Comparison of ENCODE assay signal across 8 cellular contexts in the genomic region with DNA sequence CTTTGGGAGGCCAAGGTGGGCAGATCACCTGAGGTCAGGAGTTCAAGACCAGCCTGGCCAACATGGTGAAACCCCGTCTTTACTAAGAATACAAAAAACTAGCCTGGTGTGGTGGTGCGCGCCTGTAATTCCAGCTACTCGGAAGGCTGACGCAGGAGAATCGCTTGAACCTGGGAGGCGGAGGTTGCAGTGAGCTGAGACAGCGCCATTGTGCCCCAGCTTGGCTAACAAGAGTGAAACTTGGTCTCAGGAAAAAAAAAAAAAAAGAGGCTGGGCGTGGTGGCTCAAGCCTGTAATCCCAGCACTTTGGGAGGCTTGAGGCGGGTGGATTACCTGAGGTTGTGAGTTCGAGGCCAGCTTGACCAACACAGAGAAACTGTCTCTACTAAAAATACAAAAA. TPM values are rescaled to one million over a fixed set of nuclear protein-coding genes. Genes with fewer than 3 reads are reported as not detected.
DNase-seq lines count a peak whose midpoint lies in the region; ATAC-seq and TF ChIP-seq lines count a peak whose summit lies in the region.
"Not testable (repeated sequence)": the region's sequence is repeated elsewhere in the genome, so short reads cannot be mapped to it uniquely, and the experiment has no call there.

No MANE protein-coding gene starts in this region.

- TF ChIP-seq CTCF in H9 (conservative IDR thresholded peaks at IDR 0.05); Panc1 (IDR thresholded peaks at IDR 0.05); endodermal cell (conservative IDR thresholded peaks at IDR 0.05): not testable (repeated sequence)

- not testable (repeated sequence) for H3K23ac ChIP-seq in H9 (ENCODE audit: insufficient read length, low read depth, low read length)

- H3K4me1 ChIP-seq in BLaER1 (peaks cover 58% of the 10 kb centered on the region), Panc1 (ENCODE audit: control insufficient read depth, insufficient read depth, low read length) (peaks cover 20% of the 10 kb centered on the region)
- H3K4me1 ChIP-seq in H9 (ENCODE audit: insufficient read depth, low read length); endodermal cell (ENCODE audit: control insufficient read depth, insufficient read depth, low read length): not testable (repeated sequence)

- BruUV-seq in Panc1 (replicated peaks; lab: Mats Ljungman, UMichigan), result not testable (repeated sequence)

- not testable (repeated sequence) for H3K4ac ChIP-seq in H9 (ENCODE audit: low read depth, low read length)

- H4K8ac ChIP-seq in H9 (replicated peaks; ENCODE audit: insufficient read length, low read depth, low read length), result not testable (repeated sequence)

- WGBS in H9 (ENCODE audit: extremely low coverage, insufficient read length, low lambda C conversion rate), result no CpG with 5 or more reads among the region's 11 CpGs
- 88 to 95% methylated on average over 8 to 11 of the region's 11 CpGs for WGBS in endodermal cell (ENCODE audit: insufficient coverage in 1 of 2, insufficient read length in 1 of 2), 2 experiments

- not testable (repeated sequence) for H2BK20ac ChIP-seq in H9 (ENCODE audit: low read depth, low read length, poor library complexity, severe bottlenecking)

- H3K79me2 ChIP-seq in H9 (ENCODE audit: insufficient read depth, low read length), result not testable (repeated sequence)

- H3K4me3 ChIP-seq in BLaER1, result peak overlapping the region; percentile 99
- peak overlapping the region in 1 of 2 experiments; percentile 64; a peak in 1 of 4 replicates for H3K4me3 ChIP-seq in Panc1 (ENCODE audit: low read depth in 2 of 2, low read length in 2 of 2)
- H3K4me3 ChIP-seq in endodermal cell (ENCODE audit: low read length), result peak overlapping the region; percentile 87

- not testable (repeated sequence) for H2BK120ac ChIP-seq in H9 (ENCODE audit: low read depth, low read length, poor library complexity, severe bottlenecking)

- H3K27ac ChIP-seq in BLaER1 (peak overlapping the region; percentile 98), Panc1 (ENCODE audit: low read length) (peak overlapping the region; percentile 90)
- not testable (repeated sequence) for H3K27ac ChIP-seq in H9 (ENCODE audit: insufficient read length, low read depth, low read length); endodermal cell (ENCODE audit: low read depth, low read length)

- CTCF ChIA-PET in Panc1 (lab: Charles Lee), result interaction anchor here (0.7 kb wide), 1 partner anchor 33 kb away, joined by 6 read pairs; no protein-coding TSS in a partner anchor
- CTCF ChIA-PET in activated CD4-positive, alpha-beta T cell treated with anti-CD3 and anti-CD28 coated beads, Interleukin-2, amount 10 ng/mL, durations not matched to agents 7 days and 5 days (lab: Charles Lee), result interaction anchor here (1.1 to 1.4 kb wide), 2 partner anchors 12 to 14 kb away, joined by 3 read pairs; no protein-coding TSS in a partner anchor

- H2BK5ac ChIP-seq in H9 (ENCODE audit: insufficient read length, low read length), result not testable (repeated sequence)

- H3K56ac ChIP-seq in H9 (ENCODE audit: insufficient read length, low read depth, low read length), result not testable (repeated sequence)

- intact Hi-C loops in Panc1 (cut with micrococcal nuclease; ENCODE audit: unreplicated experiment), result not testable (repeated sequence)

- not testable (repeated sequence) for H3K27me3 Mint-ChIP-seq in H9 (ENCODE audit: low read depth); activated CD4-positive, alpha-beta T cell treated with anti-CD3 and anti-CD28 coated beads, Interleukin-2, amount 10 ng/mL, durations not matched to agents 7 days and 5 days; activated naive CD4-positive, alpha-beta T cell treated with anti-CD3 and anti-CD28 coated beads, Interleukin-2, amount 50 U/mL, for 24 hours; endodermal cell (ENCODE audit: insufficient read depth); natural killer cell treated with Interleukin-12 subunit alpha and Interleukin-12 subunit beta and Interleukin-15 and Interleukin-18, amount 100 ng/mL, for 72 hours; stimulated activated naive CD8-positive, alpha-beta T cell treated with anti-CD3 and anti-CD28 coated beads, Interleukin-15, amount 100 ng/mL, for 72 hours

- H3K36me3 Mint-ChIP-seq in H9 (ENCODE audit: insufficient read depth in 1 of 3, low read depth in 3 of 3); activated naive CD4-positive, alpha-beta T cell treated with anti-CD3 and anti-CD28 coated beads, Interleukin-2, amount 50 U/mL, for 24 hours; endodermal cell (ENCODE audit: low read depth); natural killer cell treated with Interleukin-12 subunit alpha and Interleukin-12 subunit beta and Interleukin-15 and Interleukin-18, amount 100 ng/mL, for 72 hours: not testable (repeated sequence)
- H3K36me3 Mint-ChIP-seq in activated CD4-positive, alpha-beta T cell treated with anti-CD3 and anti-CD28 coated beads, Interleukin-2, amount 10 ng/mL, durations not matched to agents 7 days and 5 days (ENCODE audit: low read depth), result peaks cover 11% of the 10 kb centered on the region

- not testable (repeated sequence) for H2AK5ac ChIP-seq in H9 (ENCODE audit: insufficient read length, low read length)

- H4K91ac ChIP-seq in H9 (ENCODE audit: insufficient read length, low read depth, low read length), result not testable (repeated sequence)

- peaks cover 21% of the 10 kb centered on the region for H3K23me2 ChIP-seq in H9 (ENCODE audit: insufficient read length, low read depth, low read length, poor library complexity, severe bottlenecking)

- not testable (repeated sequence) for H3K36me3 ChIP-seq in BLaER1; Panc1 (ENCODE audit: control insufficient read depth, insufficient read depth, low read length); endodermal cell (ENCODE audit: control insufficient read depth, insufficient read depth, low read length)

- POLR2A ChIA-PET in Panc1 (lab: Charles Lee); activated CD4-positive, alpha-beta T cell treated with anti-CD3 and anti-CD28 coated beads, Interleukin-2, amount 10 ng/mL, durations not matched to agents 7 days and 5 days (lab: Charles Lee): not testable (repeated sequence)

- not testable (repeated sequence) for H3K9me3 Mint-ChIP-seq in H9; activated CD4-positive, alpha-beta T cell treated with anti-CD3 and anti-CD28 coated beads, Interleukin-2, amount 10 ng/mL, durations not matched to agents 7 days and 5 days; activated naive CD4-positive, alpha-beta T cell treated with anti-CD3 and anti-CD28 coated beads, Interleukin-2, amount 50 U/mL, for 24 hours; endodermal cell; natural killer cell treated with Interleukin-12 subunit alpha and Interleukin-12 subunit beta and Interleukin-15 and Interleukin-18, amount 100 ng/mL, for 72 hours; stimulated activated naive CD8-positive, alpha-beta T cell treated with anti-CD3 and anti-CD28 coated beads, Interleukin-15, amount 100 ng/mL, for 72 hours

- DNase-seq in H9; Panc1 (ENCODE audit: low read depth, low spot score); activated CD4-positive, alpha-beta T cell treated with anti-CD3 and anti-CD28 coated beads, Interleukin-2, amount 10 ng/mL, durations not matched to agents 7 days and 5 days; endodermal cell; natural killer cell treated with Interleukin-12 subunit alpha and Interleukin-12 subunit beta and Interleukin-15 and Interleukin-18, amount 100 ng/mL, for 72 hours (ENCODE audit: low spot score); stimulated activated naive CD8-positive, alpha-beta T cell treated with anti-CD3 and anti-CD28 coated beads, Interleukin-15, amount 100 ng/mL, for 72 hours: not testable (repeated sequence)

- H3K9me3 ChIP-seq in BLaER1; H9 (ENCODE audit: control insufficient read depth, low read depth, low read length); Panc1 (ENCODE audit: control insufficient read depth, insufficient read depth, low read depth, low read length); endodermal cell (ENCODE audit: control insufficient read depth, low read length): not testable (repeated sequence)

- not testable (repeated sequence) for ATAC-seq in Panc1; natural killer cell treated with Interleukin-12 subunit alpha and Interleukin-12 subunit beta and Interleukin-15 and Interleukin-18, amount 100 ng/mL, for 72 hours; stimulated activated naive CD8-positive, alpha-beta T cell treated with anti-CD3 and anti-CD28 coated beads, Interleukin-15, amount 100 ng/mL, for 72 hours

- H4K5ac ChIP-seq in H9 (ENCODE audit: insufficient read length, low read depth, low read length), result not testable (repeated sequence)

- H3K27me3 ChIP-seq in BLaER1; H9 (ENCODE audit: insufficient read depth, low read length); Panc1 (ENCODE audit: control insufficient read depth, insufficient read depth, low read length); endodermal cell (ENCODE audit: control insufficient read depth, insufficient read depth, low read length, poor library complexity, severe bottlenecking): not testable (repeated sequence)

- not testable (repeated sequence) for H2AFZ ChIP-seq in H9 (ENCODE audit: low read length)

- H3K4me2 ChIP-seq in BLaER1, result peak overlapping the region; percentile 82
- not testable (repeated sequence) for H3K4me2 ChIP-seq in H9 (ENCODE audit: insufficient read depth, insufficient read length, low read length)

- H3T11ph ChIP-seq in H9 (ENCODE audit: low read length), result not testable (repeated sequence)

- not testable (repeated sequence) for H2BK12ac ChIP-seq in H9 (ENCODE audit: insufficient read length, low read depth, low read length)

- not testable (repeated sequence) for H3K14ac ChIP-seq in H9 (ENCODE audit: insufficient read depth, low read length)

- H3K9ac ChIP-seq in BLaER1; H9 (ENCODE audit: extremely low read depth, insufficient read length, low read length); endodermal cell (ENCODE audit: extremely low read depth, low read length, poor library complexity, severe bottlenecking): not testable (repeated sequence)

- in situ Hi-C loops in Panc1 (cut with HindIII; ENCODE audit: low pct_unique_long_range_greater_than_20kb, low sequenced_read_pairs), result not testable (repeated sequence)

- not testable (repeated sequence) for H3K79me1 ChIP-seq in H9 (ENCODE audit: insufficient read depth, low read depth, low read length, poor library complexity, severe bottlenecking)

- not testable (repeated sequence) for H2BK15ac ChIP-seq in H9 (ENCODE audit: low read depth, low read length)

- H3K4me3 Mint-ChIP-seq in H9, result peak overlapping the region; percentile 76 to 89
- H3K4me3 Mint-ChIP-seq in activated CD4-positive, alpha-beta T cell treated with anti-CD3 and anti-CD28 coated beads, Interleukin-2, amount 10 ng/mL, durations not matched to agents 7 days and 5 days, result peak overlapping the region; percentile 91
- H3K4me3 Mint-ChIP-seq in activated naive CD4-positive, alpha-beta T cell treated with anti-CD3 and anti-CD28 coated beads, Interleukin-2, amount 50 U/mL, for 24 hours, result peak overlapping the region; percentile 55
- peak overlapping the region; percentile 96 for H3K4me3 Mint-ChIP-seq in endodermal cell
- H3K4me3 Mint-ChIP-seq in natural killer cell treated with Interleukin-12 subunit alpha and Interleukin-12 subunit beta and Interleukin-15 and Interleukin-18, amount 100 ng/mL, for 72 hours, result peak overlapping the region; percentile 88
- H3K4me3 Mint-ChIP-seq in stimulated activated naive CD8-positive, alpha-beta T cell treated with anti-CD3 and anti-CD28 coated beads, Interleukin-15, amount 100 ng/mL, for 72 hours, result peak overlapping the region; percentile 94

- peaks cover 16 to 21% of the 10 kb centered on the region in 2 experiments for H3K4me1 Mint-ChIP-seq in H9
- H3K4me1 Mint-ChIP-seq in activated CD4-positive, alpha-beta T cell treated with anti-CD3 and anti-CD28 coated beads, Interleukin-2, amount 10 ng/mL, durations not matched to agents 7 days and 5 days, result peaks cover 36% of the 10 kb centered on the region
- H3K4me1 Mint-ChIP-seq in activated naive CD4-positive, alpha-beta T cell treated with anti-CD3 and anti-CD28 coated beads, Interleukin-2, amount 50 U/mL, for 24 hours, result peaks cover 33% of the 10 kb centered on the region
- peaks cover 18% of the 10 kb centered on the region for H3K4me1 Mint-ChIP-seq in endodermal cell
- peaks cover 22 to 28% of the 10 kb centered on the region in 2 donors for H3K4me1 Mint-ChIP-seq in natural killer cell treated with Interleukin-12 subunit alpha and Interleukin-12 subunit beta and Interleukin-15 and Interleukin-18, amount 100 ng/mL, for 72 hours (ENCODE audit: low read depth in 2 of 2)
- H3K4me1 Mint-ChIP-seq in stimulated activated naive CD8-positive, alpha-beta T cell treated with anti-CD3 and anti-CD28 coated beads, Interleukin-15, amount 100 ng/mL, for 72 hours, result peaks cover 50% of the 10 kb centered on the region

- not testable (repeated sequence) for H3K18ac ChIP-seq in H9 (ENCODE audit: insufficient read length, low read depth, low read length)

- not testable (repeated sequence) for H3K27ac Mint-ChIP-seq in H9; endodermal cell; stimulated activated naive CD8-positive, alpha-beta T cell treated with anti-CD3 and anti-CD28 coated beads, Interleukin-15, amount 100 ng/mL, for 72 hours
- peak overlapping the region; percentile 97 for H3K27ac Mint-ChIP-seq in activated CD4-positive, alpha-beta T cell treated with anti-CD3 and anti-CD28 coated beads, Interleukin-2, amount 10 ng/mL, durations not matched to agents 7 days and 5 days
- peak overlapping the region; percentile 62 for H3K27ac Mint-ChIP-seq in activated naive CD4-positive, alpha-beta T cell treated with anti-CD3 and anti-CD28 coated beads, Interleukin-2, amount 50 U/mL, for 24 hours
- H3K27ac Mint-ChIP-seq in natural killer cell treated with Interleukin-12 subunit alpha and Interleukin-12 subunit beta and Interleukin-15 and Interleukin-18, amount 100 ng/mL, for 72 hours, result peak overlapping the region; percentile 87 to 93

- H4K20me1 ChIP-seq in BLaER1, result peaks cover 15% of the 10 kb centered on the region; the same call in 1 of the 2 replicates
- H4K20me1 ChIP-seq in H9 (ENCODE audit: control insufficient read depth, insufficient read depth, insufficient read length), result not testable (repeated sequence)

RNA-seq across cellular contexts. Expression of a gene that starts 1.5 kb away (rescaled TPM):
- total RNA-seq in H9 (2021) (54.3 and 59.6 TPM in 2 replicates), Panc1 (2021; ENCODE audit: unreplicated experiment) (58.3 TPM), endodermal cell (10 to 100 TPM; 61.5 to 71.9 TPM)
- polyA plus RNA-seq in Panc1 (2012; ENCODE audit: insufficient read length), result 36.5 TPM
- 10 to 100 TPM; 65.1 to 65.2 TPM for total RNA-seq in activated CD4-positive, alpha-beta T cell treated with anti-CD3 and anti-CD28 coated beads, Interleukin-2, amount 10 ng/mL, durations not matched to agents 7 days and 5 days
- polyA plus RNA-seq in endodermal cell (2013, experiment 1 of 2), result 55.4 TPM
- polyA plus RNA-seq in endodermal cell (2013, experiment 2 of 2), result 52.7 TPM
- 10 to 100 TPM; 58.6 to 92.4 TPM for total RNA-seq in natural killer cell treated with Interleukin-12 subunit alpha and Interleukin-12 subunit beta and Interleukin-15 and Interleukin-18, amount 100 ng/mL, for 72 hours

RNA-seq across cellular contexts. Expression of a gene that starts 38.6 kb away (rescaled TPM):
- 2.0 and 2.6 TPM in 2 replicates for total RNA-seq in H9 (2021)
- total RNA-seq in Panc1 (2021; ENCODE audit: unreplicated experiment), result 2.6 TPM
- polyA plus RNA-seq in Panc1 (2012; ENCODE audit: insufficient read length), result 2.3 TPM
- 1 to 10 TPM; 1.1 to 1.8 TPM for total RNA-seq in activated CD4-positive, alpha-beta T cell treated with anti-CD3 and anti-CD28 coated beads, Interleukin-2, amount 10 ng/mL, durations not matched to agents 7 days and 5 days
- 1 to 10 TPM; 1.6 to 3.7 TPM for total RNA-seq in endodermal cell
- polyA plus RNA-seq in endodermal cell (2013, experiment 1 of 2), result 5.2 TPM
- 5.2 TPM for polyA plus RNA-seq in endodermal cell (2013, experiment 2 of 2)
- 1 to 10 TPM; 1.2 to 2.0 TPM for total RNA-seq in natural killer cell treated with Interleukin-12 subunit alpha and Interleukin-12 subunit beta and Interleukin-15 and Interleukin-18, amount 100 ng/mL, for 72 hours
